Comparison of ENCODE assay signal across 32 cellular contexts in the genomic region with DNA sequence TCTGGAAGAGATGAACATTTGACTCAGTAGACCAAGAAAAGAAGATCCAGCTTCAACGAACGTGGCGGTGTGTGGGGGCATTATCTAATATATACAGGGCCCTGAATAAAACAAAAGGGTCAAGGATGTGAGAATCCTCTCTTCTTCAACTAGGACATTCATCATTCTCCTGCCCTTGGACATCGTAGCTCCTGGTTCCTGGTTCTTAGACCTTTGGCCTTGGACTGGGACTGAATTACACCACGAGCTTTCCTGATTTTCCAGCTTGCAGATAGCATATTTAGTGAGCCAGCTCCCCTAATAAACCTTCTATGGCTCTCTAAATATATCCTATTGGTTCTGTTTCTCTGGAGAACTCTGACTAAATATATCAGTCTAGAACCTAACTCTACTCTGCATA.
"Had no signal": no experiment of that assay in that cellular context is flagged by ENCODE, and none has a peak within 500 bp of the region (broad histone marks: within the 10 kb centered on the region; RNA-seq: fewer than 3 reads in every experiment).

No MANE protein-coding gene starts in this region.

- H3K9me3 ChIP-seq: heart left ventricle, lower lobe of right lung, neutrophil, ovary, prostate gland, sigmoid colon, stomach, testis, thyroid gland, transverse colon, upper lobe of left lung, vagina had no signal

- H3K27ac Mint-ChIP-seq: immature natural killer cell; naive B cell; natural killer cell; nephron progenitor cell; neural progenitor cell; stimulated activated naive B cell treated with anti-CD40 and anti-IgM and Interleukin-4, amounts not matched to agents 10 μg/mL and 1 μg/mL and 100 μg/mL, for 72 hours had no signal

- H3K4me2 ChIP-seq: neural progenitor cell, smooth muscle cell had no signal

- H3K4me1 ChIP-seq: heart left ventricle, lower lobe of right lung, neural progenitor cell, prostate gland, sigmoid colon, stomach, testis, thyroid gland, transverse colon, vagina had no signal

- H3K36me3 ChIP-seq: heart left ventricle, lower lobe of right lung, neural progenitor cell, neutrophil, ovary, prostate gland, sigmoid colon, stomach, thyroid gland, transverse colon, upper lobe of left lung, vagina had no signal

- ATAC-seq: heart left ventricle; left ventricle myocardium superior; lower lobe of right lung; natural killer cell; right cardiac atrium; stimulated activated naive B cell treated with anti-CD40 and anti-IgM and Interleukin-4, amounts not matched to agents 10 μg/mL and 1 μg/mL and 100 μg/mL, for 72 hours; stimulated activated naive CD8-positive, alpha-beta T cell treated with anti-CD3 and anti-CD28 coated beads, Interleukin-15, Interleukin-2, amounts not matched to agents 100 U/mL and 50 U/mL, for 24 hours had no signal

- H2AFZ ChIP-seq: neural progenitor cell had no signal

- H3K27ac ChIP-seq: heart left ventricle, lower lobe of right lung, neural progenitor cell, neutrophil, ovary, prostate gland, sigmoid colon, stomach, testis, thyroid gland, transverse colon, upper lobe of left lung, vagina had no signal

- H3K4me3 ChIP-seq: heart left ventricle, lower lobe of right lung, neural progenitor cell, ovary, prostate gland, sigmoid colon, smooth muscle cell, stomach, testis, thyroid gland, transverse colon, upper lobe of left lung, vagina had no signal

- DNase-seq: heart left ventricle; hypothalamus; immature natural killer cell; kidney; left ventricle myocardium superior; lower lobe of right lung; mammary epithelial cell; mesenchymal stem cell; naive B cell; natural killer cell; nephron progenitor cell; occipital lobe; ovary; retina; right cardiac atrium; sigmoid colon; stimulated activated CD4-positive, alpha-beta T cell treated with anti-CD3 and anti-CD28 coated beads, Interleukin-1b, Interleukin-23, amount 100 ng/mL, for 48 hours; stimulated activated CD4-positive, alpha-beta T cell treated with anti-CD3 and anti-CD28 coated beads, Interleukin-2, amount 100 ng/mL, for 48 hours; stimulated activated CD4-positive, alpha-beta T cell treated with anti-CD3 and anti-CD28 coated beads, Interleukin-4, amount 100 ng/mL, for 4 hours; stimulated activated CD8-positive, alpha-beta memory T cell treated with anti-CD3 and anti-CD28 coated beads, Interleukin-4, amount 100 ng/mL, for 48 hours; stimulated activated naive B cell treated with anti-CD40 and anti-IgM and Interleukin-4, amounts not matched to agents 10 μg/mL and 1 μg/mL and 100 μg/mL, for 72 hours; stimulated activated naive CD8-positive, alpha-beta T cell treated with anti-CD3 and anti-CD28 coated beads, Interleukin-15, Interleukin-2, amounts not matched to agents 100 U/mL and 50 U/mL, for 24 hours; stomach; testis; thyroid gland; transverse colon; upper lobe of left lung had no signal

- H3K27me3 ChIP-seq: heart left ventricle, neural progenitor cell, neutrophil, ovary, sigmoid colon, stomach, testis, thyroid gland, transverse colon, upper lobe of left lung, vagina had no signal

- H3K27me3 Mint-ChIP-seq: naive B cell; stimulated activated naive B cell treated with anti-CD40 and anti-IgM and Interleukin-4, amounts not matched to agents 10 μg/mL and 1 μg/mL and 100 μg/mL, for 72 hours had no signal

- H3K9me3 Mint-ChIP-seq: immature natural killer cell; naive B cell; natural killer cell; nephron progenitor cell; neural progenitor cell; stimulated activated naive B cell treated with anti-CD40 and anti-IgM and Interleukin-4, amounts not matched to agents 10 μg/mL and 1 μg/mL and 100 μg/mL, for 72 hours had no signal

- H3K36me3 Mint-ChIP-seq: immature natural killer cell; naive B cell; natural killer cell; neural progenitor cell; stimulated activated naive B cell treated with anti-CD40 and anti-IgM and Interleukin-4, amounts not matched to agents 10 μg/mL and 1 μg/mL and 100 μg/mL, for 72 hours had no signal

- H3K4me1 Mint-ChIP-seq: naive B cell; nephron progenitor cell; neural progenitor cell; stimulated activated naive B cell treated with anti-CD40 and anti-IgM and Interleukin-4, amounts not matched to agents 10 μg/mL and 1 μg/mL and 100 μg/mL, for 72 hours had no signal

- H3K4me3 Mint-ChIP-seq: immature natural killer cell; naive B cell; natural killer cell; nephron progenitor cell; neural progenitor cell; stimulated activated naive B cell treated with anti-CD40 and anti-IgM and Interleukin-4, amounts not matched to agents 10 μg/mL and 1 μg/mL and 100 μg/mL, for 72 hours had no signal
